Comparison of ENCODE assay signal across 9 cellular contexts in genomic region chr18:3594760-3595241, GRCh38.
DNase-seq lines count a peak whose midpoint lies in the region; ATAC-seq, FAIRE-seq and TF ChIP-seq lines count a peak whose summit lies in the region.
"Had no signal": no experiment of that assay in that cellular context is flagged by ENCODE, and none has a peak within 500 bp of the region (broad histone marks: within the 10 kb centered on the region; RNA-seq: fewer than 3 reads in every experiment).

No MANE protein-coding gene starts in this region.

- H3K4me2 ChIP-seq in mammary epithelial cell (ENCODE audit: insufficient read depth, low read depth, low read length): peak overlapping the region; percentile 94

- no TSS peak for BruUV-seq in Panc1 (replicated peaks; lab: Mats Ljungman, UMichigan)
- no TSS peak for BruUV-seq in mammary epithelial cell (replicated peaks; lab: Mats Ljungman, UMichigan)

- H3K36me3 ChIP-seq in Panc1 (ENCODE audit: control insufficient read depth, insufficient read depth, low read length) (no peaks in the 10 kb centered on the region; the same call in 1 of the 2 replicates), mammary epithelial cell (ENCODE audit: insufficient read depth, low read length) (no peaks in the 10 kb centered on the region)

- H3K4me3 ChIP-seq in Panc1 (ENCODE audit: low read depth in 2 of 2, low read length in 2 of 2) (peak overlapping the region; percentile 50 to 86), mammary epithelial cell (replicated peaks in 1 of 3; ENCODE audit: insufficient read depth in 1 of 3, low read depth in 2 of 3, low read length in 3 of 3) (peak overlapping the region; percentile 45 to 56 (median 53))

- peaks cover 71% of the 10 kb centered on the region for H3K4me1 ChIP-seq in Panc1 (ENCODE audit: control insufficient read depth, insufficient read depth, low read length)
- H3K4me1 ChIP-seq in mammary epithelial cell (ENCODE audit: insufficient read depth, low read length): peaks cover 49% of the 10 kb centered on the region

- POLR2A ChIA-PET in Panc1 (lab: Charles Lee): interaction anchor here (0.8 to 2.1 kb wide), 7 partner anchors 9 to 186 kb away, joined by 5 to 19 read pairs (median 11); no protein-coding TSS in a partner anchor

- no peak for FAIRE-seq in GM12891 (lab: Jason Lieb, UNC)
- FAIRE-seq: endometrium had no signal

- H3K27ac ChIP-seq in Panc1 (ENCODE audit: low read length) (peak overlapping the region; percentile 96), mammary epithelial cell (ENCODE audit: insufficient read depth, low read depth, low read length) (peak overlapping the region; percentile 99)

- DNase-seq in DMS79 treated with DMSO at 0.1 percent for 48 hours (lab: John Stamatoyannopoulos, UW) (peak; percentile 75), DMS79 (lab: John Stamatoyannopoulos, UW) (no peak), Panc1 (ENCODE audit: low read depth, low spot score) (no peak), mammary epithelial cell (peak; percentile 68), left kidney (ENCODE audit: low read depth, low spot score) (peak; percentile 41), stromal cell of bone marrow (ENCODE audit: low read depth) (peak; percentile 7), GM12891 (ENCODE audit: insufficient read length, low spot score) (no peak)

- CTCF ChIA-PET in Panc1 (lab: Charles Lee) (interaction anchor here (0.6 to 1.8 kb wide), 8 partner anchors 8 to 283 kb away, joined by 3 to 15 read pairs (median 6); no protein-coding TSS in a partner anchor), mammary epithelial cell (lab: Charles Lee; ENCODE audit: low non-redundant PET) (interaction anchor here (0.6 to 1.3 kb wide), 5 partner anchors 8 to 274 kb away, joined by 3 to 12 read pairs (median 4); no protein-coding TSS in a partner anchor)

- H3K27me3 ChIP-seq in Panc1 (ENCODE audit: control insufficient read depth, insufficient read depth, low read length) (no peaks in the 10 kb centered on the region), mammary epithelial cell (ENCODE audit: insufficient read depth, low read length) (no peaks in the 10 kb centered on the region)

- no peak for TF ChIP-seq POLR2A in GM12891 (IDR thresholded peaks at IDR 0.05; ENCODE audit: low read depth, low read length)

- intact Hi-C loops in Panc1 (cut with micrococcal nuclease; ENCODE audit: unreplicated experiment): loop anchor here (2.0 to 5.0 kb wide), 3 partner anchors 88 to 332 kb away; partner anchors contain the start of gene MYL12B
- intact Hi-C loops in mammary epithelial cell (cut with micrococcal nuclease): loop anchor here (1.0 to 10.0 kb wide), 9 partner anchors 8 to 390 kb away; no protein-coding TSS in a partner anchor

- H3K9ac ChIP-seq in mammary epithelial cell (ENCODE audit: insufficient read depth, low read length): peak overlapping the region; percentile 98

- 5% methylated on average over 7 of the region's 7 CpGs for WGBS in mammary epithelial cell (ENCODE audit: low coverage, missing lambda C conversion rate)

- no peaks in the 10 kb centered on the region for H4K20me1 ChIP-seq in mammary epithelial cell (ENCODE audit: insufficient read depth, low read length)

- in situ Hi-C loops in Panc1 (cut with HindIII; ENCODE audit: low pct_unique_long_range_greater_than_20kb, low sequenced_read_pairs) (no loop called here), mammary epithelial cell (cut with MboI; ENCODE audit: low sequenced_read_pairs in 2 of 2) (loop anchor here (5.0 kb wide), 3 partner anchors 72 to 328 kb away; partner anchors contain the start of gene TGIF1 (in 1 of the 2))

- peaks cover 17% of the 10 kb centered on the region for H3K79me2 ChIP-seq in mammary epithelial cell (ENCODE audit: insufficient read depth, low read length)

- H3K9me3 ChIP-seq in Panc1 (ENCODE audit: control insufficient read depth, insufficient read depth, low read depth, low read length) (no peaks in the 10 kb centered on the region), mammary epithelial cell (replicated peaks; ENCODE audit: insufficient read depth, low read length) (no peaks in the 10 kb centered on the region)

- peak overlapping the region; percentile 51 for H2AFZ ChIP-seq in mammary epithelial cell (ENCODE audit: low read depth, low read length)

- dilution Hi-C loops in mammary epithelial cell (cut with HindIII; ENCODE audit: low sequenced_read_pairs): no loop called here

- ATAC-seq in Panc1 (peak; percentile 3; the same call in 1 of the 2 replicates), GM19455 (IDR thresholded peaks at IDR 0.05; ENCODE audit: unreplicated experiment) (no peak)

- TF ChIP-seq CTCF in Panc1 (IDR thresholded peaks at IDR 0.05): no peak
- no peak for TF ChIP-seq CTCF in mammary epithelial cell (conservative IDR thresholded peaks at IDR 0.05 in 1 of 2, IDR thresholded peaks at IDR 0.05 in 1 of 2; ENCODE audit: extremely low read depth in 1 of 2, insufficient read depth in 1 of 2, low read depth in 1 of 2, low read length in 2 of 2)

TF ChIP-seq in GM12891, 5 proteins besides CTCF, POLR2A, EP300 and RAD21:
- TF ChIP-seq POU2F2 (IDR thresholded peaks at IDR 0.05; ENCODE audit: low read depth, low read length) (no peak), TAF1 (IDR thresholded peaks at IDR 0.05; ENCODE audit: low read depth, low read length) (no peak)

Comparison
In these comparisons a context has a peak if more than half of its experiments do, and no peak if none do; other contexts are left out.
1. DNase-seq: peak in DMS79 treated with DMSO at 0.1 percent for 48 hours (single experiment), mammary epithelial cell (single experiment), left kidney (single experiment) and stromal cell of bone marrow (single experiment); none in DMS79 (single experiment), Panc1 (single experiment) and GM12891 (single experiment).